In the genomic region with DNA sequence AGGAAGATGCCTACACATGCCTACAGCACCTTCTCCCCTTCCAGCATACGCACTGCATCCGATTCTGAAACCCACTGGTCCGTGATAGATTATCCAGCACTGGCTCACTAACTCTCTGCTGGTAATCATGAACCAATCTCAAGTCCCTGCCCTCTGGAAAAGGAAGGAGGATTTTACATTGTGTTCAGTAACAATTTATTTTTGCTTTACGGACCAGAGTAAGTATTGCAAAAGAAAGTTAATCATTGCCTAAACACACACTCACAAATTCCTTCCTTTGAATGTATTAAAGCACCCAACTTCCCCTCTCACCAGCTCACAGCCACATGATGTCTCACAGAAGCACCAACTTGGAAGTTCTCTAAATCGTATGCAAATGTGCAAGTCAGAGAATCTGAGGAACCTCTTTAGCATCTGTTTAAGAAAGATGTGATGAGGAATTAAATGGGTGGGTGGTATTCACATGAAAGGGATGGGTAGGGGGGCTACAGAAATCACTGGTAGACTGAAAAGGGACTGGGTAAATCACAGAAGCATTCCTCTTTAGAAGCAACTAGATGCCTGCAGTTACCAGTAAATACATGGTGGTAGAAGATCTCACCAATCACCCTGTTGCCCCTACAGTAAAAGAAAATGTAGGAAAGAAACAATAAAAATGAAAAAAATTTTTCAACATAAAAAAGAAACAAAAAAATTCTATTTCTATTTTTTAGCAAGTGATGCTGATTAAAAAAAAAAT, we compare ENCODE assay signal across 9 cellular contexts. TPM values are rescaled to one million over a fixed set of nuclear protein-coding genes. Genes with fewer than 3 reads are reported as not detected.
DNase-seq lines count a peak whose midpoint lies in the region; ATAC-seq, FAIRE-seq and TF ChIP-seq lines count a peak whose summit lies in the region.
"Had no signal": no experiment of that assay in that cellular context is flagged by ENCODE, and none has a peak within 500 bp of the region (broad histone marks: within the 10 kb centered on the region; RNA-seq: fewer than 3 reads in every experiment).

No MANE protein-coding gene starts in this region.

- FAIRE-seq in K562 (lab: Jason Lieb, UNC) (peak; percentile 67), HepG2 (lab: Jason Lieb, UNC) (peak; percentile 83)
- FAIRE-seq: colon had no signal

- intact Hi-C loops in K562 (cut with micrococcal nuclease): no loop called here
- intact Hi-C loops in HepG2 (cut with micrococcal nuclease; ENCODE audit: unreplicated experiment): loop anchor here (2.0 kb wide), 1 partner anchor 18 kb away; no protein-coding TSS in a partner anchor
- intact Hi-C loops in upper lobe of right lung (cut with DNase I): loop anchor here (10.0 kb wide), 1 partner anchor 48 kb away; no protein-coding TSS in a partner anchor

- CTCF ChIA-PET in K562 (lab: Yijun Ruan, JAX; ENCODE audit: low intra/inter-chr PET ratio) (no interaction called here), HepG2 (lab: Yijun Ruan, JAX; ENCODE audit: low intra/inter-chr PET ratio, low total read pairs) (no interaction called here)

- peak overlapping the region; percentile 65 for H3K4me2 ChIP-seq in K562 (ENCODE audit: insufficient read depth, low read length)
- peak overlapping the region; percentile 65 for H3K4me2 ChIP-seq in HepG2 (ENCODE audit: low read depth, low read length)

- H2AFZ ChIP-seq in K562 (ENCODE audit: low read depth, low read length) (no peak overlapping the region), HepG2 (ENCODE audit: low read length) (no peak overlapping the region)

- H3K9ac ChIP-seq in K562 (ENCODE audit: insufficient read depth in 1 of 2, low read depth in 2 of 2, low read length in 2 of 2): peak overlapping the region; percentile 38 to 61; a peak in 2 of 4 replicates
- H3K9ac ChIP-seq in HepG2 (ENCODE audit: insufficient read depth, low read depth, low read length): no peak overlapping the region

- TF ChIP-seq EP300 in K562 (IDR thresholded peaks at IDR 0.05; ENCODE audit: low read length) (no peak), HepG2 (IDR thresholded peaks at IDR 0.05; ENCODE audit: low read depth in 2 of 2, low read length in 2 of 2) (no peak), HepG2 (CRISPR knock-in tag; IDR thresholded peaks at IDR 0.05; ENCODE audit: borderline replicate concordance) (no peak)

- in situ Hi-C loops in K562 (cut with MboI): no loop called here
- in situ Hi-C loops in HepG2 (cut with HindIII; ENCODE audit: extremely low pct_ligation_motif_present, low pct_unique_long_range_greater_than_20kb): no loop called here

- H3K9me3 ChIP-seq in K562 (replicated peaks; ENCODE audit: control insufficient read depth, insufficient read depth, low read depth, low read length): no peaks in the 10 kb centered on the region
- no peaks in the 10 kb centered on the region for H3K9me3 ChIP-seq in HepG2 (ENCODE audit: low read length)
- no peaks in the 10 kb centered on the region for H3K9me3 ChIP-seq in upper lobe of right lung

- no peaks in the 10 kb centered on the region for H3K27me3 ChIP-seq in K562 (ENCODE audit: control insufficient read depth in 2 of 2, insufficient read depth in 2 of 2, low read length in 2 of 2)
- no peaks in the 10 kb centered on the region for H3K27me3 ChIP-seq in HepG2 (ENCODE audit: control insufficient read depth in 1 of 2, insufficient read depth in 2 of 2, low read length in 2 of 2)
- H3K27me3 ChIP-seq in upper lobe of right lung: no peaks in the 10 kb centered on the region

- H3K4me1 ChIP-seq in K562 (replicated peaks in 1 of 2; ENCODE audit: control insufficient read depth in 2 of 2, insufficient read depth in 2 of 2, low read length in 2 of 2): peaks cover 8 to 34% of the 10 kb centered on the region in 2 experiments; a peak in 4 of 5 replicates
- peaks cover 39% of the 10 kb centered on the region for H3K4me1 ChIP-seq in HepG2 (ENCODE audit: insufficient read depth, low read length)
- peaks cover 80% of the 10 kb centered on the region for H3K4me1 ChIP-seq in upper lobe of right lung

- H3K4me3 ChIP-seq in K562 (no peak overlapping the region), HepG2 (replicated peaks in 1 of 3; ENCODE audit: insufficient read depth in 1 of 3, low read depth in 2 of 3, low read length in 3 of 3) (peak overlapping the region in 2 of 3 experiments; percentile 14 to 21; a peak in 3 of 6 replicates), upper lobe of right lung (peak overlapping the region; percentile 23)

- H3K36me3 Mint-ChIP-seq in activated naive CD4-positive, alpha-beta T cell treated with anti-CD3 and anti-CD28 coated beads, Interleukin-2, amount 50 U/mL, for 72 hours: peaks cover 0 to 8% of the 10 kb centered on the region in 2 donors

- H3K36me3 ChIP-seq in K562 (ENCODE audit: control insufficient read depth, insufficient read depth, low read length) (peaks cover 6% of the 10 kb centered on the region; the same call in 2 of the 3 replicates), HepG2 (replicated peaks in 1 of 2; ENCODE audit: control insufficient read depth in 1 of 2, insufficient read depth in 2 of 2, low read length in 2 of 2) (no peaks in the 10 kb centered on the region), upper lobe of right lung (no peaks in the 10 kb centered on the region)

- peak; percentile 32 to 57 for ATAC-seq in activated naive CD4-positive, alpha-beta T cell treated with anti-CD3 and anti-CD28 coated beads, Interleukin-2, amount 50 U/mL, for 72 hours
- ATAC-seq in K562: peak; percentile 18; the same call in 1 of the 3 replicates
- peak; percentile 93 for ATAC-seq in HepG2
- ATAC-seq in upper lobe of right lung: peak; percentile 91
- ATAC-seq in GM21447 (IDR thresholded peaks at IDR 0.05; ENCODE audit: unreplicated experiment): no peak

- TF ChIP-seq CTCF in K562 (IDR thresholded peaks at IDR 0.05 in 2 of 3, conservative IDR thresholded peaks at IDR 0.05 in 1 of 3; ENCODE audit: insufficient read depth in 2 of 3, low read depth in 1 of 3, low read length in 3 of 3) (no peak), HepG2 (CRISPR knock-in tag; IDR thresholded peaks at IDR 0.05) (no peak), upper lobe of right lung (IDR thresholded peaks at IDR 0.05) (no peak)

- 10% methylated on average over 5 of the region's 5 CpGs for WGBS in K562 (ENCODE audit: insufficient coverage, low coverage, missing lambda C conversion rate)
- WGBS in HepG2 (ENCODE audit: low lambda C conversion rate): 27% methylated on average over 5 of the region's 5 CpGs

- DNase-seq in activated naive CD4-positive, alpha-beta T cell treated with anti-CD3 and anti-CD28 coated beads, Interleukin-2, amount 50 U/mL, for 72 hours (ENCODE audit: low spot score in 2 of 2): no peak
- DNase-seq in activated naive CD4-positive, alpha-beta T cell treated with anti-CD3 and anti-CD28 coated beads, Interleukin-2, amount 50 U/mL, for 16 hours: no peak
- DNase-seq in K562 (ENCODE audit: extremely low read depth in 1 of 4, low spot score in 3 of 4): no peak
- peak; percentile 64 for DNase-seq in HepG2 (ENCODE audit: low spot score)
- DNase-seq in upper lobe of right lung: no peak
- no peak for DNase-seq in NCI-H69 (lab: John Stamatoyannopoulos, UW)
- DNase-seq in mesenteric fat pad (ENCODE audit: low spot score): no peak

- BruUV-seq in K562 (replicated peaks; lab: Mats Ljungman, UMichigan) (no TSS peak), HepG2 (replicated peaks; lab: Mats Ljungman, UMichigan) (no TSS peak)

- POLR2A ChIA-PET in K562 (lab: Yijun Ruan, JAX): interaction anchor here (1.0 kb wide), 1 partner anchor 29 kb away, joined by 3 read pairs; no protein-coding TSS in a partner anchor
- POLR2A ChIA-PET in HepG2 (lab: Yijun Ruan, JAX): interaction anchor here (0.9 kb wide), 1 partner anchor 9 kb away, joined by 4 read pairs; no protein-coding TSS in a partner anchor

- no peaks in the 10 kb centered on the region for H3K9me3 Mint-ChIP-seq in activated naive CD4-positive, alpha-beta T cell treated with anti-CD3 and anti-CD28 coated beads, Interleukin-2, amount 50 U/mL, for 72 hours

- TF ChIP-seq POLR2A in K562 (conservative IDR thresholded peaks at IDR 0.05): no peak
- TF ChIP-seq POLR2A in HepG2 (IDR thresholded peaks at IDR 0.05; ENCODE audit: insufficient read depth in 1 of 2, low read depth in 2 of 2, low read length in 2 of 2): no peak

- H3K79me2 ChIP-seq in K562 (ENCODE audit: control insufficient read depth, insufficient read depth, low read length) (peaks cover 98% of the 10 kb centered on the region), HepG2 (ENCODE audit: insufficient read depth, low read length) (peaks cover 91% of the 10 kb centered on the region)

- no peak for TF ChIP-seq RAD21 in K562 (CRISPR knock-in tag; conservative IDR thresholded peaks at IDR 0.05 in 1 of 2, IDR thresholded peaks at IDR 0.05 in 1 of 2)
- no peak for TF ChIP-seq RAD21 in HepG2 (CRISPR knock-in tag; IDR thresholded peaks at IDR 0.05)

- peak overlapping the region in 1 of 2 donors; percentile 22 for H3K27ac Mint-ChIP-seq in activated naive CD4-positive, alpha-beta T cell treated with anti-CD3 and anti-CD28 coated beads, Interleukin-2, amount 50 U/mL, for 72 hours

- H3K27ac ChIP-seq in K562 (ENCODE audit: extremely low read depth, low read depth, low read length) (peak overlapping the region; percentile 49; the same call in 2 of the 3 replicates), HepG2 (ENCODE audit: extremely low read length, insufficient read depth, low read length) (peak overlapping the region; percentile 26), upper lobe of right lung (peak overlapping the region; percentile 70)

- H4K20me1 ChIP-seq in K562 (replicated peaks; ENCODE audit: control insufficient read depth, insufficient read depth, low read length): no peaks in the 10 kb centered on the region
- H4K20me1 ChIP-seq in HepG2 (ENCODE audit: insufficient read depth, low read length): peaks cover 5% of the 10 kb centered on the region; the same call in 1 of the 2 replicates

- H3K9me1 ChIP-seq in K562 (ENCODE audit: control insufficient read depth, insufficient read depth, low read length): no peaks in the 10 kb centered on the region

RNA-seq across cellular contexts. Expression of a gene that starts 8.4 kb away (rescaled TPM):
- total RNA-seq in activated naive CD4-positive, alpha-beta T cell treated with anti-CD3 and anti-CD28 coated beads, Interleukin-2, amount 50 U/mL, for 72 hours: 10 to 100 TPM in 1 of 2 donors, 1 to 10 TPM in 1; 9.4 to 22.3 TPM
- total RNA-seq in K562 (2011; cell fraction: chromatin; rRNA removed; ENCODE audit: low replicate concordance): 28.6 and 79.4 TPM in 2 replicates
- 5.3 and 7.6 TPM in 2 replicates for total RNA-seq in K562 (2011; cell fraction: nucleolus; rRNA removed)
- 12.1 and 18.6 TPM in 2 replicates for total RNA-seq in K562 (2011; cell fraction: nucleoplasm; rRNA removed)
- total RNA-seq in K562 (2014; rRNA removed) (9.7 and 10.9 TPM in 2 replicates), K562 (2014; rRNA removed; fragmentation: Illumina TruSeq; extraction: Trizol) (17.5 and 20.7 TPM in 2 replicates), K562 (2015; rRNA removed; fragmentation: Illumina TruSeq; extraction: Trizol) (17.8 and 18.8 TPM in 2 replicates), K562 (2021) (23.7 and 27.9 TPM in 2 replicates), HepG2 (2016; rRNA removed; fragmentation: Illumina TruSeq; extraction: Trizol) (17.7 and 21.1 TPM in 2 replicates), upper lobe of right lung (132 TPM), mesenteric fat pad (115 TPM)
- polyA plus RNA-seq in K562 (2011; rRNA removed) (19.4 and 25.6 TPM in 2 replicates), K562 (2014; fragmentation: Illumina TruSeq; extraction: Trizol) (21.3 and 22.2 TPM in 2 replicates), K562 (2014; fragmentation: Nextera tagmentation; extraction: Ambion mirVana) (1 to 10 TPM; 4.8 to 8.9 TPM), K562 (2014; rRNA removed) (10.4 and 11.0 TPM in 2 replicates), HepG2 (2011; rRNA removed) (12.1 and 16.5 TPM in 2 replicates)
- 6.6 and 11.7 TPM in 2 replicates for polyA plus RNA-seq in K562 (2011; cell fraction: cytosol; rRNA removed)
- 14.6 and 27.6 TPM in 2 replicates for polyA plus RNA-seq in K562 (2011; cell fraction: nucleus; rRNA removed)
- polyA plus RNA-seq in K562 (2012): 9.4 and 13.0 TPM in 2 replicates
- polyA minus RNA-seq in K562 (2011; rRNA and poly(A)+ RNA removed): 115 and 117 TPM in 2 replicates
- 18.7 and 22.0 TPM in 2 replicates for polyA minus RNA-seq in K562 (2011; cell fraction: cytosol; rRNA and poly(A)+ RNA removed)
- polyA minus RNA-seq in K562 (2011; cell fraction: nucleus; rRNA and poly(A)+ RNA removed): 10.4 and 13.6 TPM in 2 replicates
- total RNA-seq in HepG2 (2016; cell fraction: cytosol; rRNA removed; fragmentation: Illumina TruSeq; extraction: Trizol; ENCODE audit: low read depth): 3.9 TPM in 2 replicates
- 16.0 and 22.9 TPM in 2 replicates for total RNA-seq in HepG2 (2016; cell fraction: insoluble cytoplasmic fraction; rRNA removed; fragmentation: Illumina TruSeq; extraction: Trizol)
- total RNA-seq in HepG2 (2016; cell fraction: membrane; rRNA removed; fragmentation: Illumina TruSeq; extraction: Trizol): 9.6 and 12.7 TPM in 2 replicates
- total RNA-seq in HepG2 (2016; cell fraction: nucleus; rRNA removed; fragmentation: Illumina TruSeq; extraction: Trizol): 15.9 and 16.4 TPM in 2 replicates
- 6.6 and 12.2 TPM in 2 replicates for polyA plus RNA-seq in HepG2 (2011; cell fraction: cytosol; rRNA removed)
- 11.5 and 15.2 TPM in 2 replicates for polyA plus RNA-seq in HepG2 (2011; cell fraction: nucleus; rRNA removed)
- polyA plus RNA-seq in HepG2 (2012): 13.3 and 16.7 TPM in 2 replicates
- polyA plus RNA-seq in HepG2 (2016; cell fraction: cytosol; fragmentation: Illumina TruSeq; extraction: Trizol; ENCODE audit: low read depth): 0.83 and 1.0 TPM in 2 replicates
- polyA plus RNA-seq in HepG2 (2016; cell fraction: insoluble cytoplasmic fraction; fragmentation: Illumina TruSeq; extraction: Trizol; ENCODE audit: low read depth): 19.8 and 20.8 TPM in 2 replicates
- polyA plus RNA-seq in HepG2 (2016; cell fraction: membrane; fragmentation: Illumina TruSeq; extraction: Trizol; ENCODE audit: low read depth): 6.1 and 6.3 TPM in 2 replicates
- polyA plus RNA-seq in HepG2 (2016; cell fraction: nucleus; fragmentation: Illumina TruSeq; extraction: Trizol; ENCODE audit: insufficient read depth, low read depth): 13.6 and 15.9 TPM in 2 replicates
- 9.6 and 14.4 TPM in 2 replicates for polyA minus RNA-seq in HepG2 (2011; rRNA and poly(A)+ RNA removed; ENCODE audit: low replicate concordance)
- 18.0 and 30.7 TPM in 2 replicates for polyA minus RNA-seq in HepG2 (2011; cell fraction: cytosol; rRNA and poly(A)+ RNA removed)
- polyA minus RNA-seq in HepG2 (2011; cell fraction: nucleus; rRNA and poly(A)+ RNA removed): 19.4 and 24.0 TPM in 2 replicates
